ENCODE assay signal across 14 cellular contexts in the genomic region with DNA sequence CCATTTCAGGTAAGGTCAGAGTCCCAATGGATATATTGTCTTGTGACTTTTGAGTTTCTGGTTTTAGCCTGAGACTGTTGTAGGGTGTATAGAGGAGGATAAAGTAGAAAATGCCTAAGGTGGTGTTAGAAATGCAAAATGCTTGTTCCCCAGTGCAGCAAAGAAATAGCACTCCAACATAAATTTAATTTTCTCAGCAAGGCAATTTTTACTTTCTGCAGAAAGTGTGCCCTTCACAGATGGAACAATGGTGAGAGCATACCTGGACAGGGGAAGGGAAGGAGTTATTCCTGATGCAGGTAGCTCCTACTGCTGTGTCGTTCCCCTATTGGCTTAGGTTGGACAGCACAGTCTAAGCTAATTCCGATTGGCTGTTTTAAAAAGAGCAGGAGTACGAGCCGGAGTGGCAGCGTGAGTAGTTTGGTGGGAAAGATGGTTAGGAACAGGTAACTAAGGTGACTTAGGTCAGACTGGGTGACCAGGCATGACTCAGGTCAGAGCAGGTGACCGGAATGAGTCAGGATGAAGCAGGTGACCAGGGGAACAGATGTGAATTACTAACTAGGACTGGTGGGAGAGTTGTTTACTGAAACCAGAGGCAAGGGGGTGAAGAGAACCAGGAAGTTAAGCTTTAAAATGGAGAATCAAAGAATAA. TPM values are rescaled to one million over a fixed set of nuclear protein-coding genes. Genes with fewer than 3 reads are reported as not detected.
DNase-seq lines count a peak whose midpoint lies in the region; TF ChIP-seq lines count a peak whose summit lies in the region.
"Had no signal": no experiment of that assay in that cellular context is flagged by ENCODE, and none has a peak within 500 bp of the region (broad histone marks: within the 10 kb centered on the region; RNA-seq: fewer than 3 reads in every experiment).

No MANE protein-coding gene starts in this region.

- TF ChIP-seq CTCF in suprapubic skin (IDR thresholded peaks at IDR 0.05) = no peak

- H3K27me3 ChIP-seq in effector memory CD4-positive, alpha-beta T cell (replicated peaks; ENCODE audit: control insufficient read depth, insufficient read depth, low read length, poor library complexity, severe bottlenecking) = no peaks in the 10 kb centered on the region
- no peaks in the 10 kb centered on the region for H3K27me3 ChIP-seq in suprapubic skin

- no peaks in the 10 kb centered on the region for H3K36me3 ChIP-seq in effector memory CD4-positive, alpha-beta T cell (ENCODE audit: control insufficient read depth, insufficient read depth, low read length)
- H3K36me3 ChIP-seq in suprapubic skin = no peaks in the 10 kb centered on the region

- in situ Hi-C loops in Caki2 (cut with HindIII; ENCODE audit: low pct_unique_long_range_greater_than_20kb, low sequenced_read_pairs) = no loop called here

- H3K27ac ChIP-seq in effector memory CD4-positive, alpha-beta T cell (ENCODE audit: insufficient read depth, low read length, poor library complexity, severe bottlenecking) = no peak overlapping the region
- no peak overlapping the region for H3K27ac ChIP-seq in suprapubic skin
- H3K27ac ChIP-seq: A549, C4-2B had no signal

- H3K4me1 ChIP-seq in effector memory CD4-positive, alpha-beta T cell (ENCODE audit: control insufficient read depth, insufficient read depth, low read length, poor library complexity, severe bottlenecking) = no peaks in the 10 kb centered on the region
- no peaks in the 10 kb centered on the region for H3K4me1 ChIP-seq in suprapubic skin

- 97% methylated on average over 6 of the region's 6 CpGs for WGBS in suprapubic skin

- TF ChIP-seq POLR2A in suprapubic skin (IDR thresholded peaks at IDR 0.05) = no peak

- H3K9me3 ChIP-seq in effector memory CD4-positive, alpha-beta T cell (ENCODE audit: control insufficient read depth, low read length) = peaks cover 11% of the 10 kb centered on the region
- peaks cover 8% of the 10 kb centered on the region for H3K9me3 ChIP-seq in suprapubic skin

- DNase-seq in Caki2 (ENCODE audit: low read depth) (peak; percentile 37), HT1080 (ENCODE audit: low read depth) (peak; percentile 11), kidney tubule cell (ENCODE audit: low spot score) (peak; percentile 55), CD1c-positive myeloid dendritic cell (ENCODE audit: extremely low spot score) (no peak), suprapubic skin (ENCODE audit: low spot score in 2 of 2) (no peak)
- DNase-seq in effector memory CD4-positive, alpha-beta T cell = no peak
- DNase-seq: COR-L47, DMS79 treated with DMSO at 0.1 percent for 48 hours, Kasumi-1, NCI-H187 treated with DMSO at 0.1 percent for 48 hours, NCI-H446 treated with DMSO at 0.1 percent for 48 hours, NCI-H748 treated with DMSO at 0.1 percent for 48 hours had no signal

- TF ChIP-seq EP300 in suprapubic skin (IDR thresholded peaks at IDR 0.05) = no peak

- no peak overlapping the region for H3K4me3 ChIP-seq in effector memory CD4-positive, alpha-beta T cell (ENCODE audit: insufficient read depth, low read depth, low read length, poor library complexity, severe bottlenecking)
- H3K4me3 ChIP-seq in suprapubic skin = no peak overlapping the region
- H3K4me3 ChIP-seq: A549 had no signal

RNA-seq across cellular contexts. Expression of a gene that starts 21.5 kb away (rescaled TPM):
- total RNA-seq in Caki2 (2014; rRNA removed; shearing (Covaris generic); ENCODE audit: low replicate concordance) = not detected in 2 replicates
- total RNA-seq in HT1080 (2014; rRNA removed; shearing (Covaris generic)) = not detected in 2 replicates
- not detected in 2 replicates for polyA plus RNA-seq in HT1080 (2015; cell fraction: cytosol; rRNA removed)
- polyA plus RNA-seq in HT1080 (2015; cell fraction: nucleus; rRNA removed) = not detected in 2 replicates
- not detected for total RNA-seq in suprapubic skin

RNA-seq across cellular contexts. Expression of a gene that starts 32.1 kb away (rescaled TPM):
- total RNA-seq in Caki2 (2014; rRNA removed; shearing (Covaris generic); ENCODE audit: low replicate concordance) = 10.3 and 20.4 TPM in 2 replicates
- 6.9 and 7.9 TPM in 2 replicates for total RNA-seq in HT1080 (2014; rRNA removed; shearing (Covaris generic))
- polyA plus RNA-seq in HT1080 (2015; cell fraction: cytosol; rRNA removed) = 2.8 and 2.9 TPM in 2 replicates
- polyA plus RNA-seq in HT1080 (2015; cell fraction: nucleus; rRNA removed) = 9.7 and 12.4 TPM in 2 replicates
- 1 to 10 TPM; 4.3 to 8.5 (median 6.3) TPM for total RNA-seq in suprapubic skin

RNA-seq across cellular contexts. Expression of a gene that starts 34.2 kb away (rescaled TPM):
- total RNA-seq in Caki2 (2014; rRNA removed; shearing (Covaris generic); ENCODE audit: low replicate concordance) = 11.5 and 11.8 TPM in 2 replicates
- 7.6 and 10.4 TPM in 2 replicates for total RNA-seq in HT1080 (2014; rRNA removed; shearing (Covaris generic))
- polyA plus RNA-seq in HT1080 (2015; cell fraction: cytosol; rRNA removed) = 10.1 and 11.8 TPM in 2 replicates
- polyA plus RNA-seq in HT1080 (2015; cell fraction: nucleus; rRNA removed) = 6.8 and 7.5 TPM in 2 replicates
- total RNA-seq in suprapubic skin = 10 to 100 TPM in 2 of 4 donors, 1 to 10 TPM in 2; 5.9 to 16.4 (median 9.1) TPM

RNA-seq across cellular contexts. Expression of a gene that starts 34.3 kb away (rescaled TPM):
- total RNA-seq in Caki2 (2014; rRNA removed; shearing (Covaris generic); ENCODE audit: low replicate concordance) = 54.7 and 65.7 TPM in 2 replicates
- total RNA-seq in HT1080 (2014; rRNA removed; shearing (Covaris generic)) = 52.8 and 53.7 TPM in 2 replicates
- 31.4 and 34.7 TPM in 2 replicates for polyA plus RNA-seq in HT1080 (2015; cell fraction: cytosol; rRNA removed)
- 17.6 and 20.6 TPM in 2 replicates for polyA plus RNA-seq in HT1080 (2015; cell fraction: nucleus; rRNA removed)
- total RNA-seq in suprapubic skin = 10 to 100 TPM; 18.3 to 57.5 (median 34.3) TPM

Comparison
In these comparisons a context has a peak if more than half of its experiments do, and no peak if none do; other contexts are left out.
1. DNase-seq: peak in Caki2 (single experiment), HT1080 (single experiment) and kidney tubule cell (single experiment); none in effector memory CD4-positive, alpha-beta T cell (0 of 3), CD1c-positive myeloid dendritic cell (single experiment) and suprapubic skin (0 of 2).